Comparison of ENCODE assay signal across 14 cellular contexts in the genomic region with DNA sequence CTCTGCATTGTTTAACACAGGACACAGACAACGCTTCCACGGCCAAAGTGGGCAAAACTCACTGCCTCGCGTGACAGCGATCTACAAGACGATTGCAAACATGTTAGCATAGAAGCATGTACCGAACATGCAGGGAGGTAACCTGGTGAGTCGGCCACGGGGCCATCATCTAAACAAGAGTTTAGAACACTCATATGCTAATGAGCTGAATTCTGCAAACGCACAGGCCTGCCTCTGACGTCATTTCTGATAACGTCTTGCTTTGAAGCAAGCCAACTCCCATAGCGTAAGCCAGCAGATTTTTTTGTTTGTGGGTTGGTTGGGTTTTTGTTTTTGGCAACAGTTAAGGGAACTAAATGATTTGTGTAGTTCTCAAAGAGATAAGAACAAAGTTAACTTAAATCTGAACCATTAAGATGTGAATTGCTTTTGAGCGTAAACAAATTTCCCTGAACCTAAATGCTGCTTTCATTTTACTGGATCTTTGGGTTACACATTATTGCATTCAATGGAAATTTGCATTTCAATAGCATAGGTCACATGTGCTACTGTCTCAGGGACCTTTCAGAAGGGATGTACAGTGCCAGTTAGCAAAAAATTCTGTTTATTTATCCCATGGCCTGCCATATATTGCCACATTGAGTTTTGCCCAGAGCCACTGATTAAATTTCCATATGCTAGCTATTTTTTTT.
A peak's percentile ranks its signal among the peaks of the same experiment; 100 is the strongest.
DNase-seq lines count a peak whose midpoint lies in the region; ATAC-seq and TF ChIP-seq lines count a peak whose summit lies in the region.
"Had no signal": no experiment of that assay in that cellular context is flagged by ENCODE, and none has a peak within 500 bp of the region (broad histone marks: within the 10 kb centered on the region; RNA-seq: fewer than 3 reads in every experiment).

No MANE protein-coding gene starts in this region.

- peaks cover 11% of the 10 kb centered on the region for H3K4me1 Mint-ChIP-seq in CD8-positive, alpha-beta T cell (ENCODE audit: low read depth)

- CTCF ChIA-PET in CD8-positive, alpha-beta T cell (lab: Charles Lee): interaction anchor here (0.7 kb wide), 1 partner anchor 176 kb away, joined by 3 read pairs; no protein-coding TSS in a partner anchor
- CTCF ChIA-PET in HEK293 (lab: Yijun Ruan, JAX): interaction anchor here (0.6 to 5.7 kb wide), 10 partner anchors 8 to 570 kb away, joined by 3 to 28 read pairs (median 4); no protein-coding TSS in a partner anchor

- TF ChIP-seq POLR2A in body of pancreas (IDR thresholded peaks at IDR 0.05): no peak

- DNase-seq in CD8-positive, alpha-beta T cell: peak in 1 of 7 experiments; percentile 32
- DNase-seq in body of pancreas (peak in 1 of 4 donors; percentile 32), left kidney (ENCODE audit: low read depth, low spot score) (peak; percentile 46), NCI-H524 treated with DMSO at 0.1 percent for 48 hours (lab: John Stamatoyannopoulos, UW) (no peak), kidney tubule cell (ENCODE audit: low spot score) (no peak), hepatic stellate cell (ENCODE audit: low spot score) (no peak)
- DNase-seq: activated CD8-positive, alpha-beta memory T cell treated with anti-CD3 and anti-CD28 coated beads, Interleukin-2, amount 50 U/mL, for 4 hours; activated naive CD8-positive, alpha-beta T cell treated with anti-CD3 and anti-CD28 coated beads for 36 hours; immature natural killer cell; NCI-H1436; sigmoid colon had no signal

- H3K4me3 ChIP-seq in CD8-positive, alpha-beta T cell (ENCODE audit: low read depth, low read length): no peak overlapping the region
- H3K4me3 ChIP-seq in HEK293 (ENCODE audit: low read depth, low read length): no peak overlapping the region
- no peak overlapping the region for H3K4me3 ChIP-seq in body of pancreas

- POLR2A ChIA-PET in CD8-positive, alpha-beta T cell (lab: Charles Lee): no interaction called here
- POLR2A ChIA-PET in HEK293 (lab: Yijun Ruan, JAX): no interaction called here

- H3K27me3 Mint-ChIP-seq in CD8-positive, alpha-beta T cell (ENCODE audit: low read depth): peaks cover 57% of the 10 kb centered on the region

- peaks cover 6% of the 10 kb centered on the region for H3K4me1 ChIP-seq in CD8-positive, alpha-beta T cell (ENCODE audit: insufficient read depth, low read length)
- peaks cover 19% of the 10 kb centered on the region for H3K4me1 ChIP-seq in HEK293 (ENCODE audit: control insufficient read depth, insufficient read depth, low read length)
- H3K4me1 ChIP-seq in body of pancreas: peaks cover 3% of the 10 kb centered on the region

- no peaks in the 10 kb centered on the region for H3K9me3 ChIP-seq in CD8-positive, alpha-beta T cell (ENCODE audit: low read length)
- H3K9me3 ChIP-seq in HEK293 (ENCODE audit: control insufficient read depth, insufficient read depth, low read depth, low read length): no peaks in the 10 kb centered on the region
- no peaks in the 10 kb centered on the region for H3K9me3 ChIP-seq in body of pancreas
- H3K9me3 ChIP-seq: sigmoid colon had no signal

- intact Hi-C loops in CD8-positive, alpha-beta T cell (cut with DNase I, micrococcal nuclease): no loop called here
- intact Hi-C loops in body of pancreas (cut with DNase I): loop anchor here (5.0 kb wide), 1 partner anchor 410 kb away; no protein-coding TSS in a partner anchor

- no peaks in the 10 kb centered on the region for H3K9me3 Mint-ChIP-seq in CD8-positive, alpha-beta T cell
- H3K9me3 Mint-ChIP-seq: activated naive CD8-positive, alpha-beta T cell treated with anti-CD3 and anti-CD28 coated beads for 36 hours; immature natural killer cell had no signal

- H3K4me3 Mint-ChIP-seq in CD8-positive, alpha-beta T cell: no peak overlapping the region
- H3K4me3 Mint-ChIP-seq: activated naive CD8-positive, alpha-beta T cell treated with anti-CD3 and anti-CD28 coated beads for 36 hours; immature natural killer cell had no signal

- H3K27ac Mint-ChIP-seq in CD8-positive, alpha-beta T cell: no peak overlapping the region
- H3K27ac Mint-ChIP-seq: activated naive CD8-positive, alpha-beta T cell treated with anti-CD3 and anti-CD28 coated beads for 36 hours; immature natural killer cell had no signal

- peaks cover 18% of the 10 kb centered on the region for H3K27me3 ChIP-seq in CD8-positive, alpha-beta T cell (ENCODE audit: insufficient read depth, low read length)
- H3K27me3 ChIP-seq in body of pancreas: peaks cover 0 to 6% of the 10 kb centered on the region in 2 donors

- H3K36me3 ChIP-seq in CD8-positive, alpha-beta T cell (ENCODE audit: insufficient read depth, low read length): no peaks in the 10 kb centered on the region
- H3K36me3 ChIP-seq in HEK293 (ENCODE audit: control insufficient read depth in 2 of 2, insufficient read depth in 1 of 2, low read length in 2 of 2): no peaks in the 10 kb centered on the region
- no peaks in the 10 kb centered on the region for H3K36me3 ChIP-seq in body of pancreas (replicated peaks in 1 of 2; ENCODE audit: insufficient read depth in 1 of 2, low read depth in 2 of 2)
- H3K36me3 ChIP-seq: sigmoid colon had no signal

- peak; percentile 56 for ATAC-seq in CD8-positive, alpha-beta T cell
- peak; percentile 33 for ATAC-seq in body of pancreas
- ATAC-seq in GM21529 (IDR thresholded peaks at IDR 0.05; ENCODE audit: unreplicated experiment): no peak

- no peaks in the 10 kb centered on the region for H3K36me3 Mint-ChIP-seq in CD8-positive, alpha-beta T cell
- H3K36me3 Mint-ChIP-seq: activated naive CD8-positive, alpha-beta T cell treated with anti-CD3 and anti-CD28 coated beads for 36 hours; immature natural killer cell had no signal

- WGBS in body of pancreas, 2 donors: 50 to 51% methylated on average over 14 of the region's 14 CpGs

- H3K27ac ChIP-seq in CD8-positive, alpha-beta T cell (ENCODE audit: low read depth, low read length): no peak overlapping the region
- H3K27ac ChIP-seq in HEK293 (ENCODE audit: extremely low read depth, low read depth, low read length): no peak overlapping the region
- no peak overlapping the region for H3K27ac ChIP-seq in body of pancreas
- H3K27ac ChIP-seq: C4-2B had no signal

- TF ChIP-seq CTCF in CD8-positive, alpha-beta T cell (IDR thresholded peaks at IDR 0.05): no peak
- TF ChIP-seq CTCF in HEK293 (tag by site-specific recombination; IDR thresholded peaks at IDR 0.05) (no peak), body of pancreas (IDR thresholded peaks at IDR 0.05) (no peak)

TF ChIP-seq in HEK293, 187 proteins besides CTCF, POLR2A, EP300 and RAD21 (continues in another document):
- TF ChIP-seq ZSCAN30 (tag by site-specific recombination; IDR thresholded peaks at IDR 0.05): no peak
- TF ChIP-seq ZNF18 (tag by site-specific recombination; IDR thresholded peaks at IDR 0.05): no peak
- TF ChIP-seq ZNF169 (tag by site-specific recombination; IDR thresholded peaks at IDR 0.05): no peak
- TF ChIP-seq ZNF2 (tag by site-specific recombination; IDR thresholded peaks at IDR 0.05): no peak
- no peak for TF ChIP-seq ZNF112 (tag by site-specific recombination; IDR thresholded peaks at IDR 0.05)
- no peak for TF ChIP-seq ZNF214 (tag by site-specific recombination; IDR thresholded peaks at IDR 0.05; ENCODE audit: borderline replicate concordance)
- peak; percentile 30 for TF ChIP-seq SETDB1 (IDR thresholded peaks at IDR 0.05; ENCODE audit: insufficient read length, low read length)
- no peak for TF ChIP-seq ZBTB48 (tag by site-specific recombination; IDR thresholded peaks at IDR 0.05)
- peak; percentile 53 for TF ChIP-seq ZNF366 (tag by site-specific recombination; conservative IDR thresholded peaks at IDR 0.05)
- TF ChIP-seq ZNF76 (tag by site-specific recombination; IDR thresholded peaks at IDR 0.05; ENCODE audit: borderline replicate concordance, low read depth): 0 out of 2 replicates have a peak, but pooled peaks have one; percentile 39
- TF ChIP-seq ZNF513 (tag by site-specific recombination; IDR thresholded peaks at IDR 0.05): no peak
- TF ChIP-seq ZNF670 (tag by site-specific recombination; IDR thresholded peaks at IDR 0.05; ENCODE audit: low read depth): no peak
- 0 out of 2 replicates have a peak, but pooled peaks have one; percentile 19 for TF ChIP-seq FEZF1 (tag by site-specific recombination; IDR thresholded peaks at IDR 0.05)
- no peak for TF ChIP-seq SALL2 (tag by site-specific recombination; IDR thresholded peaks at IDR 0.05; ENCODE audit: borderline replicate concordance)
